Comparison of ENCODE assay signal across 9 cellular contexts in the genomic region with DNA sequence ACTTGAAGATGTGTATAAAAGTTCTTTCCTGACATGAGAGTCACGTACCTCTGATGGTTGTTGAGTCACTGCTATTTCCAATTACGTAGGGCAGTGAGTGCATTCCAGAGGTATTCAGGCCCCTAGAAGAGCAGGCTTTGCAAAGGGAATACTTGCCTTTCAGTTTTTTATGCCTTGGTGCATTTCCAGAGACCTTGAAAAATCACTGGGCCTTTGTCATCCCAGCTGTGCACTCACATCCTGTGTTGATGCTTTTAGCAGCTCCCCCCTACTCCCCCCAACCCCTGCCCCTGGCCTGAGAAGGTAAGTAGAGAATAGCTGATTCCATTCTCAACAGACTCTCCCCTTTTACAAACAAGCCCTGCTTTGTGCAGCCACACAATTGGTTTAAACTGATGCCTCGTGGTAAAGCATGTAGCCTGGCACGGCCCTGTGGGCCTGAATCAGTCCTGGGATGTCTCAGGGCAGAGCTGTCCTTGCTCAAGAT.
DNase-seq lines count a peak whose midpoint lies in the region; ATAC-seq and TF ChIP-seq lines count a peak whose summit lies in the region.
"Had no signal": no experiment of that assay in that cellular context is flagged by ENCODE, and none has a peak within 500 bp of the region (broad histone marks: within the 10 kb centered on the region; RNA-seq: fewer than 3 reads in every experiment).

No MANE protein-coding gene starts in this region.

- no peak for TF ChIP-seq CTCF in osteoblast (IDR thresholded peaks at IDR 0.05; ENCODE audit: extremely low read depth, low read depth, low read length)
- TF ChIP-seq CTCF in vagina (IDR thresholded peaks at IDR 0.05) = no peak

- peaks cover 0 to 2% (median 0%) of the 10 kb centered on the region in 11 experiments; a peak in 2 of 22 replicates for H4K20me1 ChIP-seq in BLaER1 treated with 17β-estradiol and CSF1 and Interleukin-3, amounts not matched to agents 10 nM and 100 nM
- no peaks in the 10 kb centered on the region for H4K20me1 ChIP-seq in osteoblast (ENCODE audit: insufficient read depth, low read length)

- peaks cover 5% of the 10 kb centered on the region for H3K79me2 ChIP-seq in osteoblast (ENCODE audit: insufficient read depth, low read length)

- intact Hi-C loops in vagina (cut with DNase I) = no loop called here

- H3K9me3 ChIP-seq in BLaER1 treated with 17β-estradiol and CSF1 and Interleukin-3, amounts not matched to agents 10 nM and 100 nM (replicated peaks in 1 of 11) = no peaks in the 10 kb centered on the region
- H3K9me3 ChIP-seq in osteoblast (ENCODE audit: low read depth, low read length) (no peaks in the 10 kb centered on the region), vagina (no peaks in the 10 kb centered on the region)

- peak overlapping the region in 9 of 11 experiments; percentile 5 to 72 (median 45); a peak in 15 of 22 replicates for H3K27ac ChIP-seq in BLaER1 treated with 17β-estradiol and CSF1 and Interleukin-3, amounts not matched to agents 10 nM and 100 nM
- H3K27ac ChIP-seq in osteoblast (ENCODE audit: low read depth, low read length) (peak overlapping the region; percentile 87), vagina (no peak overlapping the region)
- H3K27ac ChIP-seq: WERI-Rb-1 had no signal

- H3K4me2 ChIP-seq in BLaER1 treated with 17β-estradiol and CSF1 and Interleukin-3, amounts not matched to agents 10 nM and 100 nM = peak overlapping the region in 10 of 11 experiments; percentile 28 to 79 (median 46); a peak in 19 of 22 replicates
- peak overlapping the region; percentile 59 for H3K4me2 ChIP-seq in osteoblast (ENCODE audit: insufficient read depth, low read length)

- H3K9ac ChIP-seq in BLaER1 treated with 17β-estradiol and CSF1 and Interleukin-3, amounts not matched to agents 10 nM and 100 nM = peak overlapping the region in 2 of 11 experiments; percentile 7 to 31; a peak in 1 of 22 replicates

- no peak for TF ChIP-seq POLR2A in vagina (IDR thresholded peaks at IDR 0.05)

- DNase-seq in RKO (ENCODE audit: low spot score) (peak; percentile 60), fibroblast of peridontal ligament (ENCODE audit: extremely low read depth) (peak; percentile 96), osteoblast (ENCODE audit: insufficient read length, low spot score, missing footprints) (peak; percentile 74), vagina (ENCODE audit: extremely low spot score in 2 of 2) (no peak), NCI-H1436 treated with DMSO at 0.1 percent for 48 hours (lab: John Stamatoyannopoulos, UW) (no peak)
- DNase-seq in activated naive CD4-positive, alpha-beta T cell treated with anti-CD3 and anti-CD28 coated beads, Interleukin-2, amount 50 U/mL, for 16 hours = no peak
- DNase-seq: WERI-Rb-1 had no signal

- no peak for ATAC-seq in GM18870 (IDR thresholded peaks at IDR 0.05; ENCODE audit: unreplicated experiment)

- peak overlapping the region; percentile 23 for H2AFZ ChIP-seq in osteoblast (ENCODE audit: low read length)

- peaks cover 83 to 95% (median 93%) of the 10 kb centered on the region in 10 experiments for H3K4me1 ChIP-seq in BLaER1 treated with 17β-estradiol and CSF1 and Interleukin-3, amounts not matched to agents 10 nM and 100 nM
- peaks cover 21% of the 10 kb centered on the region for H3K4me1 ChIP-seq in osteoblast (ENCODE audit: insufficient read depth, low read length)
- H3K4me1 ChIP-seq in vagina = peaks cover 11% of the 10 kb centered on the region

- no peak overlapping the region for H3K4me3 ChIP-seq in BLaER1 treated with 17β-estradiol and CSF1 and Interleukin-3, amounts not matched to agents 10 nM and 100 nM
- H3K4me3 ChIP-seq in osteoblast (ENCODE audit: insufficient read depth, low read length) = no peak overlapping the region
- no peak overlapping the region for H3K4me3 ChIP-seq in vagina

- no peaks in the 10 kb centered on the region for H3K27me3 ChIP-seq in BLaER1 treated with 17β-estradiol and CSF1 and Interleukin-3, amounts not matched to agents 10 nM and 100 nM
- H3K27me3 ChIP-seq in osteoblast (ENCODE audit: insufficient read depth, low read length) (no peaks in the 10 kb centered on the region), vagina (no peaks in the 10 kb centered on the region)

- peaks cover 48 to 85% (median 68%) of the 10 kb centered on the region in 11 experiments for H3K36me3 ChIP-seq in BLaER1 treated with 17β-estradiol and CSF1 and Interleukin-3, amounts not matched to agents 10 nM and 100 nM
- H3K36me3 ChIP-seq in osteoblast (ENCODE audit: insufficient read depth, low read length) (no peaks in the 10 kb centered on the region), vagina (no peaks in the 10 kb centered on the region)

Comparison
In these comparisons a context has a peak if more than half of its experiments do, and no peak if none do; other contexts are left out.
1. DNase-seq: peak in RKO (single experiment), fibroblast of peridontal ligament (single experiment) and osteoblast (single experiment); none in activated naive CD4-positive, alpha-beta T cell treated with anti-CD3 and anti-CD28 coated beads, Interleukin-2, amount 50 U/mL, for 16 hours (single experiment), vagina (0 of 2) and NCI-H1436 treated with DMSO at 0.1 percent for 48 hours (single experiment).